ENCODE assay signal across 12 cellular contexts in the genomic region with DNA sequence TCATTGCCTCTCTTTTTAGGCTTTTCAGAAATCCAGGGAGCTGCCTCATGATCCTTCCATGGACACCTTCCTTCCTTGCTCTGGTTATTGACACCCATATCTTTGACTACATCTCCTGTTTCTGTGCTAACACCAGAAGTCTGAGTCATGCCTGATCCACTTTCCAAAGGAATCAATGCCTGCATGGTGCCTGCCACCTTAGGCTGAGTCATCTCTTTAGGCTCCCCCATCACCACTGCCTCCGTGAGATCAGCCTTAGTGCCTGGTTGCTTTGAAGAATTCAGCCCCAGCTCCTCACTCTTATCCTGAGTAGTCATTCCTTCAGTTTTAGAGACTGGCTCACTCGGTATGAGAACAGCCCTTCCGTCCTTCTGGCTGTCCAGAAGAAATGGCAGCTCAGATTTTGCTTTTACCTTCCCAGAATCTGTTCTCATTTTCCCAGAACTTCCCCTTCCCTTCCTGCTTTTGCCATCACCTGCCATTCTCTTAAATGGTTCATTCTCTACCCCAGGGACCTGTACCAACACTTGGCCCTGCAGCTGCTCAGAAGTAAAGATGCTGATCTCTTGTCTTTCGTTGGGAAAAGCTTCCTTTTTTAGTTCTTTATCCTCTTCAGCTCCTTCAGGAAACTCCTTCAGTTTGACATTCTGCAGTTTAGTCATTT.
DNase-seq lines count a peak whose midpoint lies in the region; ATAC-seq, FAIRE-seq and TF ChIP-seq lines count a peak whose summit lies in the region.
"Had no signal": no experiment of that assay in that cellular context is flagged by ENCODE, and none has a peak within 500 bp of the region (broad histone marks: within the 10 kb centered on the region; RNA-seq: fewer than 3 reads in every experiment).

No MANE protein-coding gene starts in this region.

- no peak overlapping the region for H4K91ac ChIP-seq in IMR-90 (ENCODE audit: insufficient read depth, low read depth, low read length)

- H3K27me3 ChIP-seq in BE2C (no peaks in the 10 kb centered on the region), IMR-90 (ENCODE audit: control insufficient read depth, insufficient read depth, low read length) (no peaks in the 10 kb centered on the region), bronchial epithelial cell (ENCODE audit: control insufficient read depth, insufficient read depth, low read length) (no peaks in the 10 kb centered on the region)
- H3K27me3 ChIP-seq: gastroesophageal sphincter, right lobe of liver had no signal

- H3K23ac ChIP-seq in IMR-90 (ENCODE audit: low read depth, low read length), result no peak overlapping the region

- H3K9me3 ChIP-seq in BE2C (no peaks in the 10 kb centered on the region), IMR-90 (ENCODE audit: control insufficient read depth, insufficient read depth, low read length) (no peaks in the 10 kb centered on the region)
- H3K9me3 ChIP-seq: gastroesophageal sphincter, right lobe of liver, thoracic aorta had no signal

- peaks cover 20% of the 10 kb centered on the region for H3K9me1 ChIP-seq in IMR-90 (ENCODE audit: insufficient read depth, low read length)

- H3K56ac ChIP-seq in IMR-90 (ENCODE audit: extremely low read depth, insufficient read depth, low read length), result no peak overlapping the region

- H3K4me3 ChIP-seq in BE2C (ENCODE audit: low read depth, low read length), result no peak overlapping the region
- no peak overlapping the region for H3K4me3 ChIP-seq in IMR-90 (ENCODE audit: insufficient read depth, low read depth, low read length)
- no peak overlapping the region for H3K4me3 ChIP-seq in bronchial epithelial cell (ENCODE audit: low read depth, low read length)
- H3K4me3 ChIP-seq: gastroesophageal sphincter, right lobe of liver, thoracic aorta had no signal

- TF ChIP-seq CTCF in BE2C (IDR thresholded peaks at IDR 0.05; ENCODE audit: low read depth, low read length), result no peak
- no peak for TF ChIP-seq CTCF in IMR-90 (conservative IDR thresholded peaks at IDR 0.05; ENCODE audit: low read depth, low read length)
- no peak for TF ChIP-seq CTCF in bronchial epithelial cell (IDR thresholded peaks at IDR 0.05; ENCODE audit: insufficient read depth, low read length, severe bottlenecking)

- H2BK15ac ChIP-seq in IMR-90 (ENCODE audit: low read depth, low read length), result no peak overlapping the region

- in situ Hi-C loops in IMR-90 (cut with MboI; ENCODE audit: low sequenced_read_pairs), result no loop called here

- no peak for TF ChIP-seq POLR2A in IMR-90 (IDR thresholded peaks at IDR 0.05; ENCODE audit: low read depth, low read length)

- H2AK9ac ChIP-seq in IMR-90 (replicated peaks; ENCODE audit: low read depth, low read length, poor library complexity), result no peak overlapping the region

- no peaks in the 10 kb centered on the region; the same call in 1 of the 2 replicates for H3K36me3 ChIP-seq in BE2C
- H3K36me3 ChIP-seq in IMR-90 (ENCODE audit: control insufficient read depth, insufficient read depth, low read length), result peaks cover 22% of the 10 kb centered on the region
- peaks cover 9% of the 10 kb centered on the region for H3K36me3 ChIP-seq in bronchial epithelial cell (ENCODE audit: control insufficient read depth, insufficient read depth, low read length)

- H2BK5ac ChIP-seq in IMR-90 (ENCODE audit: low read depth, low read length, poor library complexity, severe bottlenecking), result no peak overlapping the region

- peak; percentile 7; the same call in 1 of the 2 replicates for TF ChIP-seq RAD21 in IMR-90 (IDR thresholded peaks at IDR 0.05; ENCODE audit: low read length)

- no peak overlapping the region for H2AK5ac ChIP-seq in IMR-90 (ENCODE audit: low read depth, low read length)

- no peak overlapping the region for H4K8ac ChIP-seq in IMR-90 (ENCODE audit: low read depth in 2 of 2, low read length in 2 of 2)

- CTCF ChIA-PET in IMR-90 (lab: Yijun Ruan, JAX), result no interaction called here

- ATAC-seq in IMR-90 (ENCODE audit: low read depth) (peak; percentile 97), GM21786 (IDR thresholded peaks at IDR 0.05; ENCODE audit: unreplicated experiment) (no peak), HG03521 (IDR thresholded peaks at IDR 0.05; ENCODE audit: unreplicated experiment) (no peak)
- ATAC-seq: gastroesophageal sphincter had no signal

- no peak overlapping the region for H2BK120ac ChIP-seq in IMR-90 (ENCODE audit: low read depth, low read length)

- FAIRE-seq in bronchial epithelial cell (lab: Jason Lieb, UNC), result peak; percentile 88

- DNase-seq in BE2C, result peak; percentile 37
- peak; percentile 95 for DNase-seq in IMR-90
- peak; percentile 95 for DNase-seq in bronchial epithelial cell (ENCODE audit: low read depth)
- peak; percentile 56 for DNase-seq in mucosa of gallbladder (ENCODE audit: low spot score)
- no peak for DNase-seq in activated CD8-positive, alpha-beta memory T cell treated with anti-CD3 and anti-CD28 coated beads, Interleukin-2, amount 50 U/mL, for 4 hours
- DNase-seq in cortex of kidney (lab: John Stamatoyannopoulos, UW), result no peak
- DNase-seq: NCI-H1930, right lobe of liver had no signal

- H3K4me1 ChIP-seq in BE2C, result peaks cover 2% of the 10 kb centered on the region; the same call in 1 of the 2 replicates
- peaks cover 12% of the 10 kb centered on the region for H3K4me1 ChIP-seq in IMR-90 (ENCODE audit: control insufficient read depth, insufficient read depth, low read length)
- H3K4me1 ChIP-seq: gastroesophageal sphincter, right lobe of liver had no signal

- H2BK20ac ChIP-seq in IMR-90 (ENCODE audit: low read depth, low read length), result no peak overlapping the region

- intact Hi-C loops in IMR-90 (cut with micrococcal nuclease), result no loop called here

- H4K20me1 ChIP-seq in IMR-90 (ENCODE audit: insufficient read depth, low read length), result peaks cover 24% of the 10 kb centered on the region; the same call in 1 of the 2 replicates

- H3K79me1 ChIP-seq in IMR-90 (ENCODE audit: low read depth in 1 of 2, low read length in 2 of 2), result peaks cover 33 to 62% of the 10 kb centered on the region in 2 experiments

- no peak overlapping the region for H3K18ac ChIP-seq in IMR-90 (ENCODE audit: low read depth, low read length)

- no peak overlapping the region for H4K5ac ChIP-seq in IMR-90 (ENCODE audit: low read depth, low read length)

- BruUV-seq in IMR-90 (replicated peaks; lab: Mats Ljungman, UMichigan), result no TSS peak

- 7% methylated on average over 3 of the region's 4 CpGs; no CpG with 5 or more reads in 1 of the 2 experiments for WGBS in IMR-90 (ENCODE audit: extremely low coverage in 2 of 2, insufficient read length in 1 of 2), 2 experiments

- POLR2A ChIA-PET in IMR-90 (lab: Charles Lee; ENCODE audit: unreplicated experiment), result no interaction called here

- H3K4me2 ChIP-seq in IMR-90 (ENCODE audit: low read depth, low read length), result peak overlapping the region; percentile 16; the same call in 1 of the 2 replicates

- peak overlapping the region; percentile 3; the same call in 1 of the 2 replicates for H3K27ac ChIP-seq in IMR-90 (ENCODE audit: insufficient read depth, low read length)
- H3K27ac ChIP-seq: gastroesophageal sphincter, right lobe of liver had no signal

- peak overlapping the region; percentile 10; the same call in 1 of the 2 replicates for H3K14ac ChIP-seq in IMR-90 (replicated peaks; ENCODE audit: low read depth, low read length)

- dilution Hi-C loops in IMR-90 (cut with HindIII; ENCODE audit: low sequenced_read_pairs, unreplicated experiment), result no loop called here

- no peak overlapping the region for H3K4ac ChIP-seq in IMR-90 (ENCODE audit: low read depth, low read length)

- no peak overlapping the region for H3K9ac ChIP-seq in IMR-90 (ENCODE audit: low read depth, low read length)

- H2AFZ ChIP-seq in IMR-90 (replicated peaks; ENCODE audit: low read length, poor library complexity), result no peak overlapping the region

TF ChIP-seq in IMR-90, 13 proteins besides CTCF, POLR2A, EP300 and RAD21:
- TF ChIP-seq NFE2L2 (IDR thresholded peaks at IDR 0.05; ENCODE audit: low read depth, low read length), result peak; percentile 54; the same call in 1 of the 2 replicates
- TF ChIP-seq, protein P1, sequence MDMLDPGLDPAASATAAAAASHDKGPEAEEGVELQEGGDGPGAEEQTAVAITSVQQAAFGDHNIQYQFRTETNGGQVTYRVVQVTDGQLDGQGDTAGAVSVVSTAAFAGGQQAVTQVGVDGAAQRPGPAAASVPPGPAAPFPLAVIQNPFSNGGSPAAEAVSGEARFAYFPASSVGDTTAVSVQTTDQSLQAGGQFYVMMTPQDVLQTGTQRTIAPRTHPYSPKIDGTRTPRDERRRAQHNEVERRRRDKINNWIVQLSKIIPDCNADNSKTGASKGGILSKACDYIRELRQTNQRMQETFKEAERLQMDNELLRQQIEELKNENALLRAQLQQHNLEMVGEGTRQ (IDR thresholded peaks at IDR 0.05; ENCODE audit: low read depth, low read length), result no peak
- TF ChIP-seq MAZ (IDR thresholded peaks at IDR 0.05; ENCODE audit: borderline replicate concordance, low read depth, low read length), result 0 out of 2 replicates have a peak, but pooled peaks have one; percentile 39
- peak; percentile 33; the same call in 1 of the 2 replicates for TF ChIP-seq CEBPB (IDR thresholded peaks at IDR 0.05; ENCODE audit: low read depth, low read length)
- no peak for TF ChIP-seq RFX5 (IDR thresholded peaks at IDR 0.05; ENCODE audit: low read depth, low read length)
- peak; percentile 79 for TF ChIP-seq RCOR1 (IDR thresholded peaks at IDR 0.05; ENCODE audit: insufficient replicate concordance, low read length)
- TF ChIP-seq MXI1 (IDR thresholded peaks at IDR 0.05; ENCODE audit: borderline replicate concordance, low read depth, low read length), result 0 out of 2 replicates have a peak, but pooled peaks have one; percentile 40
- TF ChIP-seq MAFK (IDR thresholded peaks at IDR 0.05; ENCODE audit: low read depth, low read length), result peak; percentile 61
- no peak for TF ChIP-seq SMC3 (IDR thresholded peaks at IDR 0.05; ENCODE audit: low read depth, low read length)
- no peak for TF ChIP-seq CHD1 (IDR thresholded peaks at IDR 0.05; ENCODE audit: low read depth, low read length)
- TF ChIP-seq, protein P2, sequence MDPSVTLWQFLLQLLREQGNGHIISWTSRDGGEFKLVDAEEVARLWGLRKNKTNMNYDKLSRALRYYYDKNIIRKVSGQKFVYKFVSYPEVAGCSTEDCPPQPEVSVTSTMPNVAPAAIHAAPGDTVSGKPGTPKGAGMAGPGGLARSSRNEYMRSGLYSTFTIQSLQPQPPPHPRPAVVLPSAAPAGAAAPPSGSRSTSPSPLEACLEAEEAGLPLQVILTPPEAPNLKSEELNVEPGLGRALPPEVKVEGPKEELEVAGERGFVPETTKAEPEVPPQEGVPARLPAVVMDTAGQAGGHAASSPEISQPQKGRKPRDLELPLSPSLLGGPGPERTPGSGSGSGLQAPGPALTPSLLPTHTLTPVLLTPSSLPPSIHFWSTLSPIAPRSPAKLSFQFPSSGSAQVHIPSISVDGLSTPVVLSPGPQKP (IDR thresholded peaks at IDR 0.05; ENCODE audit: borderline replicate concordance, low read depth, low read length), result no peak
- TF ChIP-seq BHLHE40 (IDR thresholded peaks at IDR 0.05; ENCODE audit: low read depth, low read length), result peak; percentile 70
- peak; percentile 95 for TF ChIP-seq FOS (IDR thresholded peaks at IDR 0.05; ENCODE audit: low read depth, low read length)

Comparison
In these comparisons a context has a peak if more than half of its experiments do, and no peak if none do; other contexts are left out.
1. DNase-seq: peak in BE2C (single experiment), IMR-90 (single experiment), bronchial epithelial cell (single experiment) and mucosa of gallbladder (single experiment); none in activated CD8-positive, alpha-beta memory T cell treated with anti-CD3 and anti-CD28 coated beads, Interleukin-2, amount 50 U/mL, for 4 hours (single experiment) and cortex of kidney (single experiment).